ENCODE assay signal across 8 cellular contexts in genomic region chr17:51372345-51373004, GRCh38.
DNase-seq lines count a peak whose midpoint lies in the region; ATAC-seq, FAIRE-seq and TF ChIP-seq lines count a peak whose summit lies in the region.

No MANE protein-coding gene starts in this region.

- WGBS in endodermal cell (ENCODE audit: insufficient coverage in 1 of 2, insufficient read length in 1 of 2), 2 experiments: 74 to 100% methylated on average over 1 to 5 of the region's 5 CpGs

- peak; percentile 31 for DNase-seq in GM19239 (ENCODE audit: insufficient read length, low spot score)
- peak; percentile 92 for DNase-seq in RPMI7951 (ENCODE audit: low read depth)
- peak; percentile 86 for DNase-seq in endodermal cell
- DNase-seq in naive thymus-derived CD4-positive, alpha-beta T cell: no peak
- DNase-seq in activated T-cell treated with anti-CD3 and anti-CD28 coated beads, Interleukin-2, amount 50 U/mL, for 24 hours: no peak
- no peak for DNase-seq in activated naive CD4-positive, alpha-beta T cell treated with anti-CD3 and anti-CD28 coated beads, Interleukin-2, amount 10 ng/mL, durations not matched to agents 7 days and 5 days

- H3K4me3 ChIP-seq in DOHH2 (ENCODE audit: low read length): peak overlapping the region; percentile 69
- no peak overlapping the region for H3K4me3 ChIP-seq in endodermal cell (ENCODE audit: low read length)
- no peak overlapping the region for H3K4me3 ChIP-seq in naive thymus-derived CD4-positive, alpha-beta T cell (ENCODE audit: low read length)

- H3K36me3 ChIP-seq in DOHH2 (ENCODE audit: control insufficient read depth, low read length) (0 out of 2 replicates have a peak, but pooled peaks cover 5% of the 10 kb centered on the region), endodermal cell (ENCODE audit: control insufficient read depth, insufficient read depth, low read length) (no peaks in the 10 kb centered on the region)
- no peaks in the 10 kb centered on the region for H3K36me3 ChIP-seq in naive thymus-derived CD4-positive, alpha-beta T cell (ENCODE audit: control insufficient read depth in 2 of 3, insufficient read depth in 3 of 3, low read length in 3 of 3)

- H3K9me3 Mint-ChIP-seq in endodermal cell: peaks cover 1% of the 10 kb centered on the region
- H3K9me3 Mint-ChIP-seq in naive thymus-derived CD4-positive, alpha-beta T cell: peaks cover 0 to 9% (median 0%) of the 10 kb centered on the region in 11 donors
- H3K9me3 Mint-ChIP-seq in activated T-cell treated with anti-CD3 and anti-CD28 coated beads, Interleukin-2, amount 50 U/mL, for 24 hours: peaks cover 3% of the 10 kb centered on the region
- peaks cover 15% of the 10 kb centered on the region for H3K9me3 Mint-ChIP-seq in activated naive CD4-positive, alpha-beta T cell treated with anti-CD3 and anti-CD28 coated beads, Interleukin-2, amount 10 ng/mL, durations not matched to agents 7 days and 5 days

- H3K27ac Mint-ChIP-seq in endodermal cell: peak overlapping the region; percentile 75
- H3K27ac Mint-ChIP-seq in naive thymus-derived CD4-positive, alpha-beta T cell: peak overlapping the region in 6 of 9 donors; percentile 5 to 82 (median 36)
- no peak overlapping the region for H3K27ac Mint-ChIP-seq in activated T-cell treated with anti-CD3 and anti-CD28 coated beads, Interleukin-2, amount 50 U/mL, for 24 hours
- no peak overlapping the region for H3K27ac Mint-ChIP-seq in activated naive CD4-positive, alpha-beta T cell treated with anti-CD3 and anti-CD28 coated beads, Interleukin-2, amount 10 ng/mL, durations not matched to agents 7 days and 5 days

- intact Hi-C loops in naive thymus-derived CD4-positive, alpha-beta T cell (cut with micrococcal nuclease): loop anchor here in 1 of 2 donors (2.0 to 10.0 kb wide), 2 partner anchors 56 to 362 kb away; no protein-coding TSS in a partner anchor

- peak; percentile 46 for ATAC-seq in HG03521 (IDR thresholded peaks at IDR 0.05; ENCODE audit: unreplicated experiment)
- peak; percentile 61 for ATAC-seq in naive thymus-derived CD4-positive, alpha-beta T cell

- H3K27me3 ChIP-seq in DOHH2 (ENCODE audit: control insufficient read depth, low read length) (no peaks in the 10 kb centered on the region), endodermal cell (ENCODE audit: control insufficient read depth, insufficient read depth, low read length, poor library complexity, severe bottlenecking) (no peaks in the 10 kb centered on the region)
- no peaks in the 10 kb centered on the region for H3K27me3 ChIP-seq in naive thymus-derived CD4-positive, alpha-beta T cell (ENCODE audit: control insufficient read depth in 2 of 2, insufficient read depth in 2 of 2, low read length in 2 of 2)

- H3F3A ChIP-seq in DOHH2 (ENCODE audit: control insufficient read depth, insufficient read depth): no peaks in the 10 kb centered on the region

- H3K27me3 Mint-ChIP-seq in endodermal cell (ENCODE audit: insufficient read depth): peaks cover 3% of the 10 kb centered on the region
- H3K27me3 Mint-ChIP-seq in naive thymus-derived CD4-positive, alpha-beta T cell: peaks cover 0 to 3% (median 0%) of the 10 kb centered on the region in 5 donors
- H3K27me3 Mint-ChIP-seq in activated T-cell treated with anti-CD3 and anti-CD28 coated beads, Interleukin-2, amount 50 U/mL, for 24 hours: no peaks in the 10 kb centered on the region
- peaks cover 11% of the 10 kb centered on the region for H3K27me3 Mint-ChIP-seq in activated naive CD4-positive, alpha-beta T cell treated with anti-CD3 and anti-CD28 coated beads, Interleukin-2, amount 10 ng/mL, durations not matched to agents 7 days and 5 days

- H3K27ac ChIP-seq in DOHH2 (ENCODE audit: low read depth, low read length) (peak overlapping the region; percentile 19; the same call in 1 of the 2 replicates), endodermal cell (ENCODE audit: low read depth, low read length) (peak overlapping the region; percentile 49)
- no peak overlapping the region for H3K27ac ChIP-seq in naive thymus-derived CD4-positive, alpha-beta T cell (ENCODE audit: low read depth, low read length)

- H3K4me3 Mint-ChIP-seq in endodermal cell: no peak overlapping the region
- peak overlapping the region in 2 of 10 donors; percentile 27 to 45 for H3K4me3 Mint-ChIP-seq in naive thymus-derived CD4-positive, alpha-beta T cell
- H3K4me3 Mint-ChIP-seq in activated T-cell treated with anti-CD3 and anti-CD28 coated beads, Interleukin-2, amount 50 U/mL, for 24 hours: no peak overlapping the region
- H3K4me3 Mint-ChIP-seq in activated naive CD4-positive, alpha-beta T cell treated with anti-CD3 and anti-CD28 coated beads, Interleukin-2, amount 10 ng/mL, durations not matched to agents 7 days and 5 days: no peak overlapping the region

- H3K9ac ChIP-seq in endodermal cell (ENCODE audit: extremely low read depth, low read length, poor library complexity, severe bottlenecking): no peak overlapping the region

- no peaks in the 10 kb centered on the region for H3K79me2 ChIP-seq in DOHH2 (ENCODE audit: control insufficient read depth, low read length)

- FAIRE-seq in GM19239 (lab: Jason Lieb, UNC): peak; percentile 86

- H3K4me1 ChIP-seq in DOHH2 (ENCODE audit: control insufficient read depth, low read length) (peaks cover 9% of the 10 kb centered on the region), endodermal cell (ENCODE audit: control insufficient read depth, insufficient read depth, low read length) (no peaks in the 10 kb centered on the region)
- H3K4me1 ChIP-seq in naive thymus-derived CD4-positive, alpha-beta T cell (ENCODE audit: control insufficient read depth in 2 of 2, insufficient read depth in 2 of 2, low read length in 2 of 2): peaks cover 0 to 11% of the 10 kb centered on the region in 2 donors

- no peaks in the 10 kb centered on the region for H3K9me2 ChIP-seq in DOHH2 (replicated peaks; ENCODE audit: control insufficient read depth, low read length)

- no peaks in the 10 kb centered on the region for H4K20me1 ChIP-seq in DOHH2 (ENCODE audit: control insufficient read depth, insufficient read depth, low read depth, low read length)

- CTCF ChIA-PET in naive thymus-derived CD4-positive, alpha-beta T cell (lab: Charles Lee): interaction anchor here (0.6 to 4.2 kb wide), 23 partner anchors 8 to 734 kb away, joined by 3 to 48 read pairs (median 4); no protein-coding TSS in a partner anchor
- CTCF ChIA-PET in activated naive CD4-positive, alpha-beta T cell treated with anti-CD3 and anti-CD28 coated beads, Interleukin-2, amount 10 ng/mL, durations not matched to agents 7 days and 5 days (lab: Charles Lee): interaction anchor here (0.7 to 5.0 kb wide), 26 partner anchors 12 to 740 kb away, joined by 3 to 90 read pairs (median 4); no protein-coding TSS in a partner anchor

- POLR2A ChIA-PET in naive thymus-derived CD4-positive, alpha-beta T cell (lab: Charles Lee): interaction anchor here (0.9 kb wide), 1 partner anchor 163 kb away, joined by 5 read pairs; no protein-coding TSS in a partner anchor

- H3K4me1 Mint-ChIP-seq in endodermal cell: peaks cover 8% of the 10 kb centered on the region
- peaks cover 4 to 26% (median 16%) of the 10 kb centered on the region in 7 donors for H3K4me1 Mint-ChIP-seq in naive thymus-derived CD4-positive, alpha-beta T cell
- H3K4me1 Mint-ChIP-seq in activated T-cell treated with anti-CD3 and anti-CD28 coated beads, Interleukin-2, amount 50 U/mL, for 24 hours (ENCODE audit: low read depth): peaks cover 11% of the 10 kb centered on the region
- peaks cover 15% of the 10 kb centered on the region for H3K4me1 Mint-ChIP-seq in activated naive CD4-positive, alpha-beta T cell treated with anti-CD3 and anti-CD28 coated beads, Interleukin-2, amount 10 ng/mL, durations not matched to agents 7 days and 5 days

- no peak for TF ChIP-seq CTCF in DOHH2 (IDR thresholded peaks at IDR 0.05; ENCODE audit: low read depth, low read length, poor library complexity, severe bottlenecking)
- TF ChIP-seq CTCF in endodermal cell (conservative IDR thresholded peaks at IDR 0.05): no peak

- no peaks in the 10 kb centered on the region for H3K36me3 Mint-ChIP-seq in endodermal cell (ENCODE audit: low read depth)
- H3K36me3 Mint-ChIP-seq in naive thymus-derived CD4-positive, alpha-beta T cell: peaks cover 0 to 6% (median 0%) of the 10 kb centered on the region in 5 donors
- no peaks in the 10 kb centered on the region for H3K36me3 Mint-ChIP-seq in activated T-cell treated with anti-CD3 and anti-CD28 coated beads, Interleukin-2, amount 50 U/mL, for 24 hours (ENCODE audit: low read depth)
- peaks cover 5% of the 10 kb centered on the region for H3K36me3 Mint-ChIP-seq in activated naive CD4-positive, alpha-beta T cell treated with anti-CD3 and anti-CD28 coated beads, Interleukin-2, amount 10 ng/mL, durations not matched to agents 7 days and 5 days

- peak overlapping the region; percentile 71 for H3K4me2 ChIP-seq in DOHH2 (ENCODE audit: low read length)

- H3K9me3 ChIP-seq in DOHH2 (ENCODE audit: control insufficient read depth, insufficient read depth, low read length) (peaks cover 8% of the 10 kb centered on the region), endodermal cell (ENCODE audit: control insufficient read depth, low read length) (no peaks in the 10 kb centered on the region)
- no peaks in the 10 kb centered on the region for H3K9me3 ChIP-seq in naive thymus-derived CD4-positive, alpha-beta T cell (ENCODE audit: control insufficient read depth in 2 of 3, low read length in 3 of 3)

Comparison
In these comparisons a context has a peak if more than half of its experiments do, and no peak if none do; other contexts are left out.
1. DNase-seq: peak in GM19239 (single experiment), RPMI7951 (single experiment) and endodermal cell (single experiment); none in naive thymus-derived CD4-positive, alpha-beta T cell (0 of 9), activated T-cell treated with anti-CD3 and anti-CD28 coated beads, Interleukin-2, amount 50 U/mL, for 24 hours (single experiment) and activated naive CD4-positive, alpha-beta T cell treated with anti-CD3 and anti-CD28 coated beads, Interleukin-2, amount 10 ng/mL, durations not matched to agents 7 days and 5 days (single experiment).
2. H3K27ac Mint-ChIP-seq: peak in endodermal cell (single experiment) and naive thymus-derived CD4-positive, alpha-beta T cell (6 of 9); none in activated T-cell treated with anti-CD3 and anti-CD28 coated beads, Interleukin-2, amount 50 U/mL, for 24 hours (single experiment) and activated naive CD4-positive, alpha-beta T cell treated with anti-CD3 and anti-CD28 coated beads, Interleukin-2, amount 10 ng/mL, durations not matched to agents 7 days and 5 days (single experiment).